ENCODE assay signal across 8 cellular contexts in the genomic region with DNA sequence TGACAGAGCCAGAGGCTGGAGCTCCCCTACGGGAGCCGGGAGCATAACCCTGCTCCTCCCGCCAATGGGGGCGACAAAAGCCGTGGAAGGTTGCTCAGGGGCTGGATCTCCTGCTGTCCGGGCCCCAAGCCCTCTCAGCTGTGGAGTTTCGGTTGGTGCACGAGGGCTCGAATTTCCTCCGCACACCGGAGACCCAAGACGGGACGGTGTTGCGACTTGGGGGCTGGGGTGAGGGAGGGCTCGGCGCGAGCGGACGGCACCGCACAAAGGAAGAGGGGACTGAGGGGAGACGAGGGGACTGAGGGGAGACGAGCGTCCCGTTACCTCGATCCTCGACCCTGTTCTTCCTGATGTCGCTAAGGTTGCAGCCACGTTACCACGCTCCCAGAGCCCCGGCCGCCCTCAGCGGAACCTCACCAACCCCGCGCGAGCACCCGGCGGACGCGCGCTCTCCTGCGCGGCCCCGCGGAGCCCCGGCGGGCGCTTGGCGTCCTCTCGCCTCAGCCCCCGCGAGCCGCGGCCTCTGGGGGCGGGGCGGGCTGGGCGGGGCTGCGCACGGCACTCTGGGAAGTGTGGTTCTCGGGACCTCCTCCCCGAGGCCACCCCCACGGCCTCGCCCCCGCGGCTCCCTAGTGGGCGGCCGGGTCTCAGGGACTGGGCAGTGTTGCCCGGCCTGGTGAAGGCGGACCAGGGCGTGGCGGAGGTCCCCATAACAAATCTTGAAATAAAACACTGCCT. TPM values are rescaled to one million over a fixed set of nuclear protein-coding genes. Genes with fewer than 3 reads are reported as not detected.
DNase-seq lines count a peak whose midpoint lies in the region; TF ChIP-seq lines count a peak whose summit lies in the region.

Gene KLHL8 (minus strand): TSS at position 525 of the 738 bp plus-strand sequence. CDS start 25,079 bp downstream, outside the sequence.

- H3K27ac Mint-ChIP-seq in neural progenitor cell, result peak within 1 kb of the TSS; percentile 61

- H3K9ac ChIP-seq in GM23248 (peak within 1 kb of the TSS; percentile 90), Karpas-422 (ENCODE audit: low read length) (peak within 1 kb of the TSS; percentile 91), neural progenitor cell (peak within 1 kb of the TSS; percentile 38), subcutaneous abdominal adipose tissue (ENCODE audit: low read length in 5 of 5) (peak within 1 kb of the TSS; percentile 90 to 94 (median 92))

- peak; percentile 10 for TF ChIP-seq CTCF in foreskin fibroblast (IDR thresholded peaks at IDR 0.05; ENCODE audit: low read depth, low read length)
- no peak for TF ChIP-seq CTCF in neural progenitor cell (IDR thresholded peaks at IDR 0.05)

- H3K27me3 ChIP-seq in GM23248 (replicated peaks; ENCODE audit: insufficient read depth), result no peaks in the 10 kb centered on the region
- H3K27me3 ChIP-seq in Karpas-422 (ENCODE audit: low read length), result no peaks in the 10 kb centered on the region
- no peaks in the 10 kb centered on the region for H3K27me3 ChIP-seq in neural progenitor cell
- no peaks in the 10 kb centered on the region for H3K27me3 ChIP-seq in subcutaneous abdominal adipose tissue (ENCODE audit: control insufficient read depth in 5 of 5, insufficient read depth in 4 of 5, low read length in 5 of 5)

- peaks cover 40% of the 10 kb centered on the region for H3K79me2 ChIP-seq in GM23248 (ENCODE audit: insufficient read depth)
- peaks cover 50% of the 10 kb centered on the region for H3K79me2 ChIP-seq in Karpas-422 (ENCODE audit: low read length)
- H3K79me2 ChIP-seq in neural progenitor cell (ENCODE audit: low read depth), result peaks cover 41% of the 10 kb centered on the region

- H3K36me3 ChIP-seq in GM23248 (ENCODE audit: low read depth) (no peaks in the 10 kb centered on the region), Karpas-422 (ENCODE audit: insufficient read depth, low read length) (no peaks in the 10 kb centered on the region), neural progenitor cell (no peaks in the 10 kb centered on the region), subcutaneous abdominal adipose tissue (ENCODE audit: control insufficient read depth in 5 of 5, insufficient read depth in 5 of 5, low read length in 5 of 5) (no peaks in the 10 kb centered on the region)

- H3K4me1 ChIP-seq in GM23248 (ENCODE audit: insufficient read depth) (no peaks in the 10 kb centered on the region), Karpas-422 (ENCODE audit: low read length) (peaks cover 35% of the 10 kb centered on the region), neural progenitor cell (peaks cover 9% of the 10 kb centered on the region), subcutaneous abdominal adipose tissue (ENCODE audit: control insufficient read depth in 5 of 5, insufficient read depth in 5 of 5, low read length in 5 of 5) (peaks cover 2 to 19% (median 14%) of the 10 kb centered on the region in 5 donors)

- H3K36me3 Mint-ChIP-seq in neural progenitor cell, result no peaks in the 10 kb centered on the region

- H3K9me3 ChIP-seq in GM23248 (ENCODE audit: low read depth) (no peaks in the 10 kb centered on the region), Karpas-422 (ENCODE audit: low read length) (no peaks in the 10 kb centered on the region), neural progenitor cell (ENCODE audit: low read depth) (no peaks in the 10 kb centered on the region), subcutaneous abdominal adipose tissue (ENCODE audit: control insufficient read depth in 5 of 5, low read length in 5 of 5) (no peaks in the 10 kb centered on the region)

- H4K20me1 ChIP-seq in GM23248 (ENCODE audit: insufficient read depth) (no peaks in the 10 kb centered on the region), Karpas-422 (ENCODE audit: insufficient read depth, low read depth, low read length) (no peaks in the 10 kb centered on the region), neural progenitor cell (ENCODE audit: low read depth) (peaks cover 20% of the 10 kb centered on the region)

- H3K4me3 Mint-ChIP-seq in neural progenitor cell, result peak within 1 kb of the TSS; percentile 94

- WGBS in GM23248 (ENCODE audit: low coverage in 1 of 2, low lambda C conversion rate in 2 of 2, missing lambda C conversion rate in 2 of 2), 2 experiments, result 1% methylated on average over 43 to 63 of the region's 70 CpGs

- H3K27ac ChIP-seq in GM23248 (peak within 1 kb of the TSS; percentile 77), Karpas-422 (ENCODE audit: low read length) (peak within 1 kb of the TSS; percentile 75), neural progenitor cell (peak within 1 kb of the TSS; percentile 70), subcutaneous abdominal adipose tissue (ENCODE audit: low read depth, low read length) (peak within 1 kb of the TSS; percentile 97)

- DNase-seq in ELF-1 (ENCODE audit: low read depth, low spot score) (peak; percentile 83), GM23248 (peak; percentile 94), Karpas-422 (peak; percentile 95), SHP77 (lab: John Stamatoyannopoulos, UW) (peak; percentile 89 to 90), activated gamma-delta T cell treated with Interleukin-2 at 50 U/mL for 16 hours (peak; percentile 82), foreskin fibroblast (peak; percentile 88 to 96), neural progenitor cell (ENCODE audit: low spot score) (peak; percentile 91)

- H3K4me2 ChIP-seq in GM23248 (ENCODE audit: unreplicated experiment), result peak within 1 kb of the TSS; percentile 83
- H3K4me2 ChIP-seq in Karpas-422 (ENCODE audit: low read depth, low read length, poor library complexity, severe bottlenecking), result peak within 1 kb of the TSS; percentile 82
- H3K4me2 ChIP-seq in neural progenitor cell, result peak within 1 kb of the TSS; percentile 90

- in situ Hi-C loops in GM23248 (cut with MboI), result no loop called here

- H3F3A ChIP-seq in GM23248 (ENCODE audit: insufficient read depth) (0 out of 2 replicates have a peak, but pooled peaks cover 5% of the 10 kb centered on the region), neural progenitor cell (ENCODE audit: low read depth) (peaks cover 15% of the 10 kb centered on the region)

- H3K4me3 ChIP-seq in GM23248, result peak within 1 kb of the TSS; percentile 86
- peak within 1 kb of the TSS; percentile 94 for H3K4me3 ChIP-seq in Karpas-422 (ENCODE audit: low read length)
- H3K4me3 ChIP-seq in foreskin fibroblast (ENCODE audit: low read depth in 1 of 2, low read length in 2 of 2), result peak within 1 kb of the TSS; percentile 71 to 92
- H3K4me3 ChIP-seq in neural progenitor cell, result peak within 1 kb of the TSS; percentile 65
- peak within 1 kb of the TSS; percentile 96 to 100 (median 99) for H3K4me3 ChIP-seq in subcutaneous abdominal adipose tissue (ENCODE audit: low read depth in 1 of 5, low read length in 5 of 5)

- H3K9me2 ChIP-seq in GM23248 (ENCODE audit: insufficient read depth), result no peaks in the 10 kb centered on the region
- H3K9me2 ChIP-seq in Karpas-422 (replicated peaks; ENCODE audit: insufficient read depth, low read length), result no peaks in the 10 kb centered on the region

- H3K4me1 Mint-ChIP-seq in neural progenitor cell, result peaks cover 21% of the 10 kb centered on the region

- peaks cover 2% of the 10 kb centered on the region for H3K27me3 Mint-ChIP-seq in neural progenitor cell (ENCODE audit: insufficient read depth, low read depth)

- H3K9me3 Mint-ChIP-seq in neural progenitor cell, result no peaks in the 10 kb centered on the region

- H2AFZ ChIP-seq in GM23248 (peak within 1 kb of the TSS; percentile 98), Karpas-422 (ENCODE audit: low read length) (peak within 1 kb of the TSS; percentile 93), neural progenitor cell (replicated peaks) (peak within 1 kb of the TSS; percentile 84)

RNA-seq across cellular contexts. Expression of gene KLHL8, which starts in this region (rescaled TPM):
- 6.7 and 7.9 TPM in 2 replicates for total RNA-seq in GM23248 (2014; rRNA removed; shearing (Covaris generic))
- polyA plus RNA-seq in GM23248 (2016; fragmentation: Nextera tagmentation; extraction: Ambion mirVana), result 7.5 and 7.8 TPM in 2 replicates
- 17.6 and 26.4 TPM in 2 replicates for total RNA-seq in Karpas-422 (2014; rRNA removed; shearing (Covaris generic); ENCODE audit: low replicate concordance)
- 11.0 and 20.3 TPM in 2 replicates for total RNA-seq in neural progenitor cell (ENCODE audit: low replicate concordance)

Comparison
In these comparisons a context has a peak if more than half of its experiments do, and no peak if none do; other contexts are left out.
1. Peak in every context shown above with its lines: DNase-seq, H3K4me3 ChIP-seq and H3K27ac ChIP-seq.
2. H3K9ac ChIP-seq: peak in every context shown above with its lines; median percentile 92 in subcutaneous abdominal adipose tissue; 91 in Karpas-422; 90 in GM23248; 38 in neural progenitor cell.